In the genomic region with DNA sequence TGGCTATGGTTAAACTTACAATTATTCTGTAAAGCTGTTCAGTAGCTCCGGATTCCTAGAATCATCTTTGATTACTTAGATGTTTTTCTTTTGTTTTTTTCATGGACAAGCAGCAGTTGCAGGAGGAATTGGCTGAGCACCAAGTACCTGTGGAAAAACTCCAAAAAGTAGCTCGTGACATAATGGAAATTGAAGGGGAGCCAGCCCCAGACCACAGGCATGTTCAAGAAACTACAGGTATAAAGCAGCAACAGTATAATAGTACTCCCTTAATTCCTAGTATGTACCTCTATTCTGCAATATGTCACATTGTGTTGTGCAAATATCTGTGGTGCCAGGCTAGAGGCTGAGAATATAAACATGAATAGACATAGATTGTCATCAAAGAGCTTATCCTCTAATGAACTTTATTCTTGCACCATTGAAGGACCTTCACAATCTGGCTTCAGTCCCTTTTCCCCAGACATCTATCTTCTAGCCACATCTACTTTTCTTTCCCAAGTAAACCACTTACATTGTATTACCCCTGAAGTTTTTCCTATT, we compare ENCODE assay signal across 17 cellular contexts.
DNase-seq lines count a peak whose midpoint lies in the region; ATAC-seq and TF ChIP-seq lines count a peak whose summit lies in the region.
"Had no signal": no experiment of that assay in that cellular context is flagged by ENCODE, and none has a peak within 500 bp of the region (broad histone marks: within the 10 kb centered on the region; RNA-seq: fewer than 3 reads in every experiment).

No MANE protein-coding gene starts in this region.

- TF ChIP-seq CTCF in astrocyte of the cerebellum (IDR thresholded peaks at IDR 0.05; ENCODE audit: low read depth, low read length, missing control alignments) (no peak), gastroesophageal sphincter (IDR thresholded peaks at IDR 0.05) (no peak), thyroid gland (IDR thresholded peaks at IDR 0.05) (no peak)

- H3K4me1 ChIP-seq in right cardiac atrium (ENCODE audit: control insufficient read depth, insufficient read depth, low read length) (peaks cover 3% of the 10 kb centered on the region), gastroesophageal sphincter (peaks cover 7 to 18% (median 9%) of the 10 kb centered on the region in 3 donors), thyroid gland (peaks cover 9 to 10% of the 10 kb centered on the region in 2 donors)
- H3K4me1 ChIP-seq: colonic mucosa, testis had no signal

- H3K36me3 ChIP-seq in gastroesophageal sphincter: peaks cover 11 to 99% of the 10 kb centered on the region in 2 donors
- peaks cover 45 to 58% of the 10 kb centered on the region in 2 donors for H3K36me3 ChIP-seq in thyroid gland

- H3K4me3 ChIP-seq in right cardiac atrium (ENCODE audit: low read length) (no peak overlapping the region), astrocyte of the cerebellum (ENCODE audit: low read depth, low read length) (no peak overlapping the region), gastroesophageal sphincter (no peak overlapping the region), thyroid gland (replicated peaks in 1 of 3) (no peak overlapping the region)
- H3K4me3 ChIP-seq: BLaER1 treated with 17β-estradiol and CSF1 and Interleukin-3, amounts not matched to agents 10 nM and 100 nM; colonic mucosa; heart right ventricle; testis had no signal

- no peak for DNase-seq in Right ventricle myocardium superior
- no peak for DNase-seq in right cardiac atrium
- DNase-seq in astrocyte of the cerebellum (ENCODE audit: low read depth): peak; percentile 76
- peak; percentile 61 to 66 for DNase-seq in thyroid gland
- DNase-seq in left colon: no peak
- no peak for DNase-seq in SIG-M5 (lab: John Stamatoyannopoulos, UW)
- DNase-seq: ACHN; activated CD4-positive, alpha-beta memory T cell treated with anti-CD3 and anti-CD28 coated beads for 36 hours; anterior cingulate cortex; colonic mucosa; heart right ventricle; NCI-H187; NCI-H345; testis had no signal

- H3K27ac ChIP-seq in right cardiac atrium (ENCODE audit: low read length) (no peak overlapping the region), gastroesophageal sphincter (peak overlapping the region; percentile 37 to 65 (median 58)), thyroid gland (peak overlapping the region in 2 of 3 donors; percentile 19 to 47)
- H3K27ac ChIP-seq: BLaER1 treated with 17β-estradiol and CSF1 and Interleukin-3, amounts not matched to agents 10 nM and 100 nM; colonic mucosa; testis had no signal

- no peak for TF ChIP-seq EP300 in gastroesophageal sphincter (IDR thresholded peaks at IDR 0.05)

- H3K27me3 ChIP-seq in right cardiac atrium (ENCODE audit: control insufficient read depth, insufficient read depth) (no peaks in the 10 kb centered on the region), gastroesophageal sphincter (no peaks in the 10 kb centered on the region), thyroid gland (no peaks in the 10 kb centered on the region)
- H3K27me3 ChIP-seq: BLaER1 treated with 17β-estradiol and CSF1 and Interleukin-3, amounts not matched to agents 10 nM and 100 nM; colonic mucosa; heart right ventricle; testis had no signal

- TF ChIP-seq POLR2A in gastroesophageal sphincter (IDR thresholded peaks at IDR 0.05) (no peak), thyroid gland (IDR thresholded peaks at IDR 0.05) (no peak)

- 30% methylated on average over 2 of the region's 2 CpGs for WGBS in right cardiac atrium
- 6 to 46% methylated on average over 2 of the region's 2 CpGs for WGBS in gastroesophageal sphincter (ENCODE audit: low coverage in 1 of 2), 2 donors
- 17 to 29% methylated on average over 2 of the region's 2 CpGs for WGBS in thyroid gland, 2 donors

- H3K9me3 ChIP-seq in right cardiac atrium (ENCODE audit: control insufficient read depth, low read length): no peaks in the 10 kb centered on the region
- H3K9me3 ChIP-seq in gastroesophageal sphincter: no peaks in the 10 kb centered on the region
- H3K9me3 ChIP-seq in thyroid gland: no peaks in the 10 kb centered on the region
- H3K9me3 ChIP-seq: BLaER1 treated with 17β-estradiol and CSF1 and Interleukin-3, amounts not matched to agents 10 nM and 100 nM; colonic mucosa; heart right ventricle; testis had no signal

- in situ Hi-C loops in astrocyte of the cerebellum (cut with HindIII; ENCODE audit: low sequenced_read_pairs): no loop called here

- ATAC-seq in Right ventricle myocardium superior (ENCODE audit: poor library complexity) (peak; percentile 29), right cardiac atrium (no peak), gastroesophageal sphincter (peak; percentile 34), left colon (no peak), HG02623 (IDR thresholded peaks at IDR 0.05; ENCODE audit: unreplicated experiment) (no peak)

- intact Hi-C loops in Right ventricle myocardium superior (cut with DNase I): loop anchor here (10.0 kb wide), 1 partner anchor 76 kb away; no protein-coding TSS in a partner anchor
- intact Hi-C loops in right cardiac atrium (cut with DNase I): loop anchor here in 1 of 4 donors (10.0 kb wide), 1 partner anchor 64 kb away; no protein-coding TSS in a partner anchor
- intact Hi-C loops in thyroid gland (cut with DNase I): no loop called here
- intact Hi-C loops in left colon (cut with DNase I, micrococcal nuclease): loop anchor here in 1 of 2 donors (10.0 kb wide), 1 partner anchor 66 kb away; no protein-coding TSS in a partner anchor

Comparison
In these comparisons a context has a peak if more than half of its experiments do, and no peak if none do; other contexts are left out.
1. ATAC-seq: peak in Right ventricle myocardium superior (single experiment) and gastroesophageal sphincter (single experiment); none in right cardiac atrium (0 of 2), left colon (single experiment) and HG02623 (single experiment).
2. DNase-seq: peak in astrocyte of the cerebellum (single experiment) and thyroid gland (2 of 2); none in Right ventricle myocardium superior (single experiment), right cardiac atrium (0 of 3), left colon (0 of 2) and SIG-M5 (single experiment).